In the genomic region with DNA sequence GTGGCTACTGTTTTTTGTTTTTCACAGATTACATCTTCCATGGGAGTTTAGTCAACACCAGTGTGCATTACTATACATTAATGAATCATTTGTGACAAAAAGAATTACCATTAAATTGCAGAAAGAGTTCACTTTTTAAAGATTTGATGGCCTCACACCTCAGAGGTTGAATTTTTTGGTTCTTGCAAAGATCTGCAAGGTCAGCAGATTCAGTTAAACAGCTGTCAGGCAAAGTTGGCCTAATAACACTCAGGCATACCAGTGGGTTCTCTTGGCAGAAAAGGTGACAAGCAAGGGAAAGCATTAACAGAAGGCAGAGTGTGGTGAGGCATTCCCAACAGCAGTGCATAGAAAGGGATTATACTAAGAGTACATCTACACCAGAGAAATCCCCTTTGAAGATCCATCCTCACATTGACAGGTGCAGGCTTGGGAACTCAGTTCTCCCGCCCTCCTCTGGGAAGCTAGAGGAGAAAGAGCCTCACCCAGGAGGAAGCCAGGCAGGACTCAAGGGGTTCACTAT, we compare ENCODE assay signal across 3 cellular contexts.
TF ChIP-seq lines count a peak whose summit lies in the region.

No MANE protein-coding gene starts in this region.

TF ChIP-seq in A549, 52 proteins besides CTCF, POLR2A, EP300 and RAD21:
- TF ChIP-seq SMC3 (IDR thresholded peaks at IDR 0.05) (no peak), HDAC2 (IDR thresholded peaks at IDR 0.05) (no peak), ZFP36 (IDR thresholded peaks at IDR 0.05; ENCODE audit: borderline replicate concordance, partially characterized antibody) (no peak), BHLHE40 (IDR thresholded peaks at IDR 0.05; ENCODE audit: low read depth, low read length) (no peak), JUNB (IDR thresholded peaks at IDR 0.05) (no peak), MAFK (IDR thresholded peaks at IDR 0.05; ENCODE audit: partially characterized antibody) (peak; percentile 97), NPAS2 (CRISPR knock-in tag; IDR thresholded peaks at IDR 0.05; ENCODE audit: borderline replicate concordance) (no peak)
- TF ChIP-seq, protein P1, sequence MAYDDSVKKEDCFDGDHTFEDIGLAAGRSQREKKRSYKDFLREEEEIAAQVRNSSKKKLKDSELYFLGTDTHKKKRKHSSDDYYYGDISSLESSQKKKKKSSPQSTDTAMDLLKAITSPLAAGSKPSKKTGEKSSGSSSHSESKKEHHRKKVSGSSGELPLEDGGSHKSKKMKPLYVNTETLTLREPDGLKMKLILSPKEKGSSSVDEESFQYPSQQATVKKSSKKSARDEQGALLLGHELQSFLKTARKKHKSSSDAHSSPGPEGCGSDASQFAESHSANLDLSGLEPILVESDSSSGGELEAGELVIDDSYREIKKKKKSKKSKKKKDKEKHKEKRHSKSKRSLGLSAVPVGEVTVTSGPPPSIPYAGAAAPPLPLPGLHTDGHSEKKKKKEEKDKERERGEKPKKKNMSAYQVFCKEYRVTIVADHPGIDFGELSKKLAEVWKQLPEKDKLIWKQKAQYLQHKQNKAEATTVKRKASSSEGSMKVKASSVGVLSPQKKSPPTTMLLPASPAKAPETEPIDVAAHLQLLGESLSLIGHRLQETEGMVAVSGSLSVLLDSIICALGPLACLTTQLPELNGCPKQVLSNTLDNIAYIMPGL (CRISPR knock-in tag; IDR thresholded peaks at IDR 0.05; ENCODE audit: borderline replicate concordance): no peak

TF ChIP-seq in IMR-90, 13 proteins besides CTCF, POLR2A, EP300 and RAD21:
- TF ChIP-seq CEBPB (IDR thresholded peaks at IDR 0.05; ENCODE audit: low read depth, low read length): no peak
- TF ChIP-seq MAFK (IDR thresholded peaks at IDR 0.05; ENCODE audit: low read depth, low read length): peak; percentile 98

TF ChIP-seq in H1, 55 proteins besides CTCF, POLR2A, EP300 and RAD21:
- TF ChIP-seq MAFK (IDR thresholded peaks at IDR 0.05; ENCODE audit: low read depth, low read length): peak; percentile 86
- TF ChIP-seq, protein P2, sequence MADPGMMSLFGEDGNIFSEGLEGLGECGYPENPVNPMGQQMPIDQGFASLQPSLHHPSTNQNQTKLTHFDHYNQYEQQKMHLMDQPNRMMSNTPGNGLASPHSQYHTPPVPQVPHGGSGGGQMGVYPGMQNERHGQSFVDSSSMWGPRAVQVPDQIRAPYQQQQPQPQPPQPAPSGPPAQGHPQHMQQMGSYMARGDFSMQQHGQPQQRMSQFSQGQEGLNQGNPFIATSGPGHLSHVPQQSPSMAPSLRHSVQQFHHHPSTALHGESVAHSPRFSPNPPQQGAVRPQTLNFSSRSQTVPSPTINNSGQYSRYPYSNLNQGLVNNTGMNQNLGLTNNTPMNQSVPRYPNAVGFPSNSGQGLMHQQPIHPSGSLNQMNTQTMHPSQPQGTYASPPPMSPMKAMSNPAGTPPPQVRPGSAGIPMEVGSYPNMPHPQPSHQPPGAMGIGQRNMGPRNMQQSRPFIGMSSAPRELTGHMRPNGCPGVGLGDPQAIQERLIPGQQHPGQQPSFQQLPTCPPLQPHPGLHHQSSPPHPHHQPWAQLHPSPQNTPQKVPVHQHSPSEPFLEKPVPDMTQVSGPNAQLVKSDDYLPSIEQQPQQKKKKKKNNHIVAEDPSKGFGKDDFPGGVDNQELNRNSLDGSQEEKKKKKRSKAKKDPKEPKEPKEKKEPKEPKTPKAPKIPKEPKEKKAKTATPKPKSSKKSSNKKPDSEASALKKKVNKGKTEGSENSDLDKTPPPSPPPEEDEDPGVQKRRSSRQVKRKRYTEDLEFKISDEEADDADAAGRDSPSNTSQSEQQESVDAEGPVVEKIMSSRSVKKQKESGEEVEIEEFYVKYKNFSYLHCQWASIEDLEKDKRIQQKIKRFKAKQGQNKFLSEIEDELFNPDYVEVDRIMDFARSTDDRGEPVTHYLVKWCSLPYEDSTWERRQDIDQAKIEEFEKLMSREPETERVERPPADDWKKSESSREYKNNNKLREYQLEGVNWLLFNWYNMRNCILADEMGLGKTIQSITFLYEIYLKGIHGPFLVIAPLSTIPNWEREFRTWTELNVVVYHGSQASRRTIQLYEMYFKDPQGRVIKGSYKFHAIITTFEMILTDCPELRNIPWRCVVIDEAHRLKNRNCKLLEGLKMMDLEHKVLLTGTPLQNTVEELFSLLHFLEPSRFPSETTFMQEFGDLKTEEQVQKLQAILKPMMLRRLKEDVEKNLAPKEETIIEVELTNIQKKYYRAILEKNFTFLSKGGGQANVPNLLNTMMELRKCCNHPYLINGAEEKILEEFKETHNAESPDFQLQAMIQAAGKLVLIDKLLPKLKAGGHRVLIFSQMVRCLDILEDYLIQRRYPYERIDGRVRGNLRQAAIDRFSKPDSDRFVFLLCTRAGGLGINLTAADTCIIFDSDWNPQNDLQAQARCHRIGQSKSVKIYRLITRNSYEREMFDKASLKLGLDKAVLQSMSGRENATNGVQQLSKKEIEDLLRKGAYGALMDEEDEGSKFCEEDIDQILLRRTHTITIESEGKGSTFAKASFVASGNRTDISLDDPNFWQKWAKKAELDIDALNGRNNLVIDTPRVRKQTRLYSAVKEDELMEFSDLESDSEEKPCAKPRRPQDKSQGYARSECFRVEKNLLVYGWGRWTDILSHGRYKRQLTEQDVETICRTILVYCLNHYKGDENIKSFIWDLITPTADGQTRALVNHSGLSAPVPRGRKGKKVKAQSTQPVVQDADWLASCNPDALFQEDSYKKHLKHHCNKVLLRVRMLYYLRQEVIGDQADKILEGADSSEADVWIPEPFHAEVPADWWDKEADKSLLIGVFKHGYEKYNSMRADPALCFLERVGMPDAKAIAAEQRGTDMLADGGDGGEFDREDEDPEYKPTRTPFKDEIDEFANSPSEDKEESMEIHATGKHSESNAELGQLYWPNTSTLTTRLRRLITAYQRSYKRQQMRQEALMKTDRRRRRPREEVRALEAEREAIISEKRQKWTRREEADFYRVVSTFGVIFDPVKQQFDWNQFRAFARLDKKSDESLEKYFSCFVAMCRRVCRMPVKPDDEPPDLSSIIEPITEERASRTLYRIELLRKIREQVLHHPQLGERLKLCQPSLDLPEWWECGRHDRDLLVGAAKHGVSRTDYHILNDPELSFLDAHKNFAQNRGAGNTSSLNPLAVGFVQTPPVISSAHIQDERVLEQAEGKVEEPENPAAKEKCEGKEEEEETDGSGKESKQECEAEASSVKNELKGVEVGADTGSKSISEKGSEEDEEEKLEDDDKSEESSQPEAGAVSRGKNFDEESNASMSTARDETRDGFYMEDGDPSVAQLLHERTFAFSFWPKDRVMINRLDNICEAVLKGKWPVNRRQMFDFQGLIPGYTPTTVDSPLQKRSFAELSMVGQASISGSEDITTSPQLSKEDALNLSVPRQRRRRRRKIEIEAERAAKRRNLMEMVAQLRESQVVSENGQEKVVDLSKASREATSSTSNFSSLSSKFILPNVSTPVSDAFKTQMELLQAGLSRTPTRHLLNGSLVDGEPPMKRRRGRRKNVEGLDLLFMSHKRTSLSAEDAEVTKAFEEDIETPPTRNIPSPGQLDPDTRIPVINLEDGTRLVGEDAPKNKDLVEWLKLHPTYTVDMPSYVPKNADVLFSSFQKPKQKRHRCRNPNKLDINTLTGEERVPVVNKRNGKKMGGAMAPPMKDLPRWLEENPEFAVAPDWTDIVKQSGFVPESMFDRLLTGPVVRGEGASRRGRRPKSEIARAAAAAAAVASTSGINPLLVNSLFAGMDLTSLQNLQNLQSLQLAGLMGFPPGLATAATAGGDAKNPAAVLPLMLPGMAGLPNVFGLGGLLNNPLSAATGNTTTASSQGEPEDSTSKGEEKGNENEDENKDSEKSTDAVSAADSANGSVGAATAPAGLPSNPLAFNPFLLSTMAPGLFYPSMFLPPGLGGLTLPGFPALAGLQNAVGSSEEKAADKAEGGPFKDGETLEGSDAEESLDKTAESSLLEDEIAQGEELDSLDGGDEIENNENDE (IDR thresholded peaks at IDR 0.05; ENCODE audit: insufficient replicate concordance, low read length): no peak
